9 cellular contexts compared by ENCODE assay signal in genomic region chr17:47720754-47721533, GRCh38. TPM values are rescaled to one million over a fixed set of nuclear protein-coding genes. Genes with fewer than 3 reads are reported as not detected.
A peak's percentile ranks its signal among the peaks of the same experiment; 100 is the strongest.
DNase-seq lines count a peak whose midpoint lies in the region; ATAC-seq and TF ChIP-seq lines count a peak whose summit lies in the region.
"Had no signal": no experiment of that assay in that cellular context is flagged by ENCODE, and none has a peak within 500 bp of the region (broad histone marks: within the 10 kb centered on the region; RNA-seq: fewer than 3 reads in every experiment).

No MANE protein-coding gene starts in this region.

- H3K9ac ChIP-seq in iPS-20b (ENCODE audit: low read depth, low read length) = no peak overlapping the region

- TF ChIP-seq CTCF in GM13977 (IDR thresholded peaks at IDR 0.05; ENCODE audit: extremely low read depth, insufficient read depth, missing control alignments) (no peak), brain microvascular endothelial cell (IDR thresholded peaks at IDR 0.05; ENCODE audit: low read depth, low read length, missing control alignments) (no peak)

- DNase-seq in GM13977 (ENCODE audit: low spot score) (peak; percentile 69), MG63 (peak; percentile 26), brain microvascular endothelial cell (no peak)
- DNase-seq in activated CD8-positive, alpha-beta memory T cell treated with anti-CD3 and anti-CD28 coated beads, Interleukin-2, amount 50 U/mL, for 24 hours (ENCODE audit: extremely low read depth) = peak; percentile 93
- DNase-seq in stimulated activated CD8-positive, alpha-beta memory T cell treated with anti-CD3 and anti-CD28 coated beads, Interleukin-7, amount 100 ng/mL, for 24 hours (ENCODE audit: low read depth) = peak; percentile 88
- DNase-seq: left cardiac atrium had no signal

- in situ Hi-C loops in GM13977 (cut with MboI; ENCODE audit: low pct_unique_long_range_greater_than_20kb, low sequenced_read_pairs, unreplicated experiment) (no loop called here), brain microvascular endothelial cell (cut with HindIII; ENCODE audit: low pct_ligation_motif_present, low sequenced_read_pairs) (no loop called here)

- H3K27ac ChIP-seq in iPS-20b (ENCODE audit: low read length) (no peak overlapping the region), brain microvascular endothelial cell (no peak overlapping the region)

- no peaks in the 10 kb centered on the region for H3K9me3 ChIP-seq in MG63
- H3K9me3 ChIP-seq in iPS-20b (ENCODE audit: insufficient read depth, low read depth, low read length) = no peaks in the 10 kb centered on the region

- H3K27me3 ChIP-seq in MG63 = no peaks in the 10 kb centered on the region; the same call in 1 of the 2 replicates
- peaks cover 65% of the 10 kb centered on the region for H3K27me3 ChIP-seq in iPS-20b (ENCODE audit: insufficient read depth, low read length)
- peaks cover 83% of the 10 kb centered on the region for H3K27me3 ChIP-seq in brain microvascular endothelial cell (replicated peaks)

- ATAC-seq in GM19328 (IDR thresholded peaks at IDR 0.05; ENCODE audit: unreplicated experiment) (no peak), HG03432 (IDR thresholded peaks at IDR 0.05; ENCODE audit: unreplicated experiment) (no peak)

- no peaks in the 10 kb centered on the region for H3K36me3 ChIP-seq in MG63
- H3K36me3 ChIP-seq in iPS-20b (ENCODE audit: insufficient read depth, low read depth, low read length) = no peaks in the 10 kb centered on the region
- no peaks in the 10 kb centered on the region for H3K36me3 ChIP-seq in brain microvascular endothelial cell (replicated peaks)

- H3K4me3 ChIP-seq in MG63 (no peak overlapping the region), iPS-20b (ENCODE audit: low read length) (peak overlapping the region; percentile 38; the same call in 1 of the 2 replicates), brain microvascular endothelial cell (ENCODE audit: low read depth, low read length) (no peak overlapping the region)

- peaks cover 2% of the 10 kb centered on the region; the same call in 1 of the 2 replicates for H3K4me1 ChIP-seq in iPS-20b (ENCODE audit: insufficient read depth, low read length)

RNA-seq across cellular contexts. Expression of gene TBX21, which starts 12.1 kb away (rescaled TPM):
- not detected in 2 replicates for total RNA-seq in MG63 (2014; rRNA removed; shearing (Covaris generic); ENCODE audit: low replicate concordance)

RNA-seq across cellular contexts. Expression of gene TBKBP1, which starts 27.0 kb away (rescaled TPM):
- total RNA-seq in MG63 (2014; rRNA removed; shearing (Covaris generic); ENCODE audit: low replicate concordance) = 8.4 and 18.7 TPM in 2 replicates
